ENCODE assay signal across 8 cellular contexts in the genomic region with DNA sequence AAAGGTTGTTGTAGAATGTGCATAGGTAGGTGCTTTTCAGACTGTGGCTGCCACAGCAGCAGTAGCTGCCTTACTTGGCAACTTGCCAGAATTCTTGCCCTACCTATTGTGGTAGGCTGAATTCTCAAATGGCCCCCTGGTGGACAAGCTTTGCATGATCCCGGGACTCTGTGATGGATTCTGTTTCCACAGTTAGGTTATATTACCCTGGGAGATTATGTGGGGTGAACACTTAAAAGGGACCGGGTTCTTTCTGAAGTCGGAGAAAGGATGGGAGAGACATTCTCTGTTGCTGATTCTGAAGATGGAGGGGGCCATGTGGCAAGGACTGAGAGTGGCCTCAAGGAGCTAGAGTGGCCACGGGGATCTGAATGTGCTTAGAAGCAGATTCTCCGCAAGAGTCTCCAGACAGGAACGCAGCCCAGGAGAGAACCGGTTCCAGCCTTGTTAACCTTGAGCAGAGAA.
DNase-seq lines count a peak whose midpoint lies in the region; ATAC-seq lines count a peak whose summit lies in the region.

No MANE protein-coding gene starts in this region.

- WGBS in iPS DF 6.9 (ENCODE audit: insufficient coverage, insufficient read length) = no CpG with 5 or more reads among the region's 7 CpGs

- ATAC-seq in GM19023 (IDR thresholded peaks at IDR 0.05; ENCODE audit: unreplicated experiment) = no peak

- H3K4me1 ChIP-seq in iPS DF 6.9 (ENCODE audit: control insufficient read depth, insufficient read depth, low read length) = no peaks in the 10 kb centered on the region

- no peak overlapping the region for H3K4me3 ChIP-seq in iPS DF 6.9 (ENCODE audit: low read length)

- peak; percentile 81 for DNase-seq in COR-L47 (lab: John Stamatoyannopoulos, UW)
- DNase-seq in HPDE6-E6E7 (ENCODE audit: extremely low spot score) = peak; percentile 58
- peak; percentile 82 for DNase-seq in RKO (ENCODE audit: low spot score)
- peak; percentile 82 for DNase-seq in amniotic epithelial cell (ENCODE audit: low read depth)
- DNase-seq in iPS DF 6.9 (ENCODE audit: low read depth, low spot score) = peak; percentile 63
- DNase-seq in stimulated activated CD4-positive, alpha-beta T cell treated with anti-CD3 and anti-CD28 coated beads, Interleukin-2, amount 100 ng/mL, for 4 hours (ENCODE audit: low read depth) = peak; percentile 39
- DNase-seq in hippocampal formation (lab: John Stamatoyannopoulos, UW) = no peak

- no peaks in the 10 kb centered on the region for H3K27me3 ChIP-seq in iPS DF 6.9 (ENCODE audit: control insufficient read depth, insufficient read depth, low read length)

- H3K9me3 ChIP-seq in iPS DF 6.9 (ENCODE audit: control insufficient read depth, insufficient read depth, low read length) = no peaks in the 10 kb centered on the region

- no peaks in the 10 kb centered on the region for H3K36me3 ChIP-seq in iPS DF 6.9 (ENCODE audit: control insufficient read depth, insufficient read depth, low read length)

- no peak overlapping the region for H3K27ac ChIP-seq in iPS DF 6.9 (ENCODE audit: low read length)

Comparison
In these comparisons a context has a peak if more than half of its experiments do, and no peak if none do; other contexts are left out.
1. DNase-seq: peak in COR-L47 (single experiment), HPDE6-E6E7 (single experiment), RKO (single experiment), amniotic epithelial cell (single experiment), iPS DF 6.9 (single experiment) and stimulated activated CD4-positive, alpha-beta T cell treated with anti-CD3 and anti-CD28 coated beads, Interleukin-2, amount 100 ng/mL, for 4 hours (single experiment); none in hippocampal formation (0 of 2).